9 cellular contexts compared by ENCODE assay signal in the genomic region with DNA sequence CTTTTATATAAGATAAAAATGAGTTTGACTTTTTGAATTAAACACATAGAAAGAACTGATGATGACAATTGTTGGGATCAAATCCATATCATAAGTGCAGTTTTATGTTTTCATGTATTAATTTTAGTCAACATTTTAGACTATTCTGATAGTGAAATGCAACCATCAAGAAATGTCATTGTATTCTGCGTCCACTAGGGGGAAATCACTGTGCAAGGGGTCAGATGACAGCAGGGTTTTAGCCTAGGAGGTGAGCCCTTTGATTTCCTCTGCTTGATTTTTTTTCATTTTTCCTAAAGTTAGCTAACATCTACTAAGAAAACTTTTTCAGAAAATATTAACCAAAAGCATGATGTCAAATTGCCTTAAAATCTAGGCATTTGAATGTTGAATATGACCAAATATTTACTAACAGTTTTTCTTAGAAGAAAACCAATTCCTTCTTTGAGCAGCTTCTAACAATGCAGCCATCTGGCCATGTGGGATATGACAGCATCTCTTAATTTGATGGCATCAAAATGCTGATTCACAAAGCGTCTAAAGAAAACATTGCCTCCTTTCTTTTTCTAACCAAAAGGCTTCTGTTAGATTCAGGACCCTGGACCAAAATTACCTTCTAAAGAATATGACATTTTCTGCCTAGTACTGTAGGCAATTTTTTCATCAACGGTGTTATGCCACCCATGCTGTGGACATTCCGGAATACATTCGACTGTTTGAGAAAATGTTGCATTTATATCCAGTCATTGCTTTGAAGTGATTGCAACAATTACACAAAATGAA.
DNase-seq lines count a peak whose midpoint lies in the region; ATAC-seq and TF ChIP-seq lines count a peak whose summit lies in the region.
"Had no signal": no experiment of that assay in that cellular context is flagged by ENCODE, and none has a peak within 500 bp of the region (broad histone marks: within the 10 kb centered on the region; RNA-seq: fewer than 3 reads in every experiment).

No MANE protein-coding gene starts in this region.

- no peaks in the 10 kb centered on the region for H3K4me1 Mint-ChIP-seq in neural progenitor cell
- H3K4me1 Mint-ChIP-seq: activated naive CD4-positive, alpha-beta T cell treated with anti-CD3 and anti-CD28 coated beads, Interleukin-2, amount 50 U/mL, for 24 hours had no signal

- no peaks in the 10 kb centered on the region for H3K79me2 ChIP-seq in GM23248 (ENCODE audit: insufficient read depth)
- no peaks in the 10 kb centered on the region for H3K79me2 ChIP-seq in neural progenitor cell (ENCODE audit: low read depth)

- H2AFZ ChIP-seq in GM23248 = no peak overlapping the region
- no peak overlapping the region for H2AFZ ChIP-seq in neural progenitor cell (replicated peaks)

- H3K36me3 Mint-ChIP-seq in neural progenitor cell = no peaks in the 10 kb centered on the region
- H3K36me3 Mint-ChIP-seq: activated naive CD4-positive, alpha-beta T cell treated with anti-CD3 and anti-CD28 coated beads, Interleukin-2, amount 50 U/mL, for 24 hours had no signal

- H3K27ac Mint-ChIP-seq in neural progenitor cell = no peak overlapping the region
- H3K27ac Mint-ChIP-seq: activated naive CD4-positive, alpha-beta T cell treated with anti-CD3 and anti-CD28 coated beads, Interleukin-2, amount 50 U/mL, for 24 hours had no signal

- H3K27me3 Mint-ChIP-seq in neural progenitor cell (ENCODE audit: insufficient read depth, low read depth) = peaks cover 3% of the 10 kb centered on the region
- H3K27me3 Mint-ChIP-seq: activated naive CD4-positive, alpha-beta T cell treated with anti-CD3 and anti-CD28 coated beads, Interleukin-2, amount 50 U/mL, for 24 hours had no signal

- no peak overlapping the region for H3K4me3 ChIP-seq in GM23248
- no peak overlapping the region for H3K4me3 ChIP-seq in body of pancreas
- H3K4me3 ChIP-seq in neural progenitor cell = no peak overlapping the region

- H3K4me3 Mint-ChIP-seq in neural progenitor cell = no peak overlapping the region
- H3K4me3 Mint-ChIP-seq: activated naive CD4-positive, alpha-beta T cell treated with anti-CD3 and anti-CD28 coated beads, Interleukin-2, amount 50 U/mL, for 24 hours had no signal

- H3K9ac ChIP-seq in GM23248 (no peak overlapping the region), neural progenitor cell (no peak overlapping the region)

- H4K20me1 ChIP-seq in GM23248 (ENCODE audit: insufficient read depth) (no peaks in the 10 kb centered on the region), neural progenitor cell (ENCODE audit: low read depth) (no peaks in the 10 kb centered on the region)

- in situ Hi-C loops in GM23248 (cut with MboI) = no loop called here

- H3K36me3 ChIP-seq in GM23248 (ENCODE audit: low read depth) (no peaks in the 10 kb centered on the region), body of pancreas (replicated peaks in 1 of 2; ENCODE audit: insufficient read depth in 1 of 2, low read depth in 2 of 2) (no peaks in the 10 kb centered on the region), neural progenitor cell (no peaks in the 10 kb centered on the region)

- H3K9me2 ChIP-seq in GM23248 (ENCODE audit: insufficient read depth) = no peaks in the 10 kb centered on the region

- DNase-seq in NCI-H748 (lab: John Stamatoyannopoulos, UW; ENCODE audit: unreplicated experiment) = peak; percentile 29
- DNase-seq in NCI-H748 treated with DMSO at 0.1 percent for 48 hours (lab: John Stamatoyannopoulos, UW) = no peak
- DNase-seq in GM23248 = peak; percentile 62
- DNase-seq in M059J (ENCODE audit: low read depth) = peak; percentile 36
- peak in 1 of 4 donors; percentile 3 for DNase-seq in body of pancreas
- DNase-seq in neural progenitor cell (ENCODE audit: low spot score) = peak; percentile 58
- no peak for DNase-seq in central memory CD4-positive, alpha-beta T cell
- DNase-seq in activated naive CD4-positive, alpha-beta T cell (lab: John Stamatoyannopoulos, UW) = no peak

- no peaks in the 10 kb centered on the region for H3F3A ChIP-seq in GM23248 (ENCODE audit: insufficient read depth)
- H3F3A ChIP-seq in neural progenitor cell (ENCODE audit: low read depth) = no peaks in the 10 kb centered on the region

- TF ChIP-seq POLR2A in body of pancreas (IDR thresholded peaks at IDR 0.05) = no peak

- H3K9me3 Mint-ChIP-seq in neural progenitor cell = no peaks in the 10 kb centered on the region
- H3K9me3 Mint-ChIP-seq: activated naive CD4-positive, alpha-beta T cell treated with anti-CD3 and anti-CD28 coated beads, Interleukin-2, amount 50 U/mL, for 24 hours had no signal

- no peak overlapping the region for H3K4me2 ChIP-seq in GM23248 (ENCODE audit: unreplicated experiment)
- H3K4me2 ChIP-seq in neural progenitor cell = no peak overlapping the region

- H3K27ac ChIP-seq in GM23248 (no peak overlapping the region), body of pancreas (no peak overlapping the region), neural progenitor cell (no peak overlapping the region)

- peak; percentile 55 for ATAC-seq in body of pancreas

- no peaks in the 10 kb centered on the region for H3K9me3 ChIP-seq in GM23248 (ENCODE audit: low read depth)
- H3K9me3 ChIP-seq in body of pancreas = no peaks in the 10 kb centered on the region
- no peaks in the 10 kb centered on the region for H3K9me3 ChIP-seq in neural progenitor cell (ENCODE audit: low read depth)

- intact Hi-C loops in body of pancreas (cut with DNase I) = no loop called here

- H3K4me1 ChIP-seq in GM23248 (ENCODE audit: insufficient read depth) (no peaks in the 10 kb centered on the region), body of pancreas (no peaks in the 10 kb centered on the region), neural progenitor cell (no peaks in the 10 kb centered on the region)

- peak; percentile 31 to 54 (median 50) for TF ChIP-seq CTCF in body of pancreas (IDR thresholded peaks at IDR 0.05)
- TF ChIP-seq CTCF in neural progenitor cell (IDR thresholded peaks at IDR 0.05) = peak; percentile 81

- WGBS in GM23248 (ENCODE audit: low coverage in 1 of 2, low lambda C conversion rate in 2 of 2, missing lambda C conversion rate in 2 of 2), 2 experiments = 64 to 69% methylated on average over 5 of the region's 5 CpGs
- 59 to 66% methylated on average over 5 of the region's 5 CpGs for WGBS in body of pancreas, 2 donors

- H3K27me3 ChIP-seq in GM23248 (replicated peaks; ENCODE audit: insufficient read depth) (no peaks in the 10 kb centered on the region), body of pancreas (no peaks in the 10 kb centered on the region), neural progenitor cell (no peaks in the 10 kb centered on the region)

Comparison
In these comparisons a context has a peak if more than half of its experiments do, and no peak if none do; other contexts are left out.
1. DNase-seq: peak in NCI-H748 (single experiment), GM23248 (single experiment), M059J (single experiment) and neural progenitor cell (single experiment); none in NCI-H748 treated with DMSO at 0.1 percent for 48 hours (single experiment), central memory CD4-positive, alpha-beta T cell (single experiment) and activated naive CD4-positive, alpha-beta T cell (0 of 4).